8 cellular contexts compared by ENCODE assay signal in the genomic region with DNA sequence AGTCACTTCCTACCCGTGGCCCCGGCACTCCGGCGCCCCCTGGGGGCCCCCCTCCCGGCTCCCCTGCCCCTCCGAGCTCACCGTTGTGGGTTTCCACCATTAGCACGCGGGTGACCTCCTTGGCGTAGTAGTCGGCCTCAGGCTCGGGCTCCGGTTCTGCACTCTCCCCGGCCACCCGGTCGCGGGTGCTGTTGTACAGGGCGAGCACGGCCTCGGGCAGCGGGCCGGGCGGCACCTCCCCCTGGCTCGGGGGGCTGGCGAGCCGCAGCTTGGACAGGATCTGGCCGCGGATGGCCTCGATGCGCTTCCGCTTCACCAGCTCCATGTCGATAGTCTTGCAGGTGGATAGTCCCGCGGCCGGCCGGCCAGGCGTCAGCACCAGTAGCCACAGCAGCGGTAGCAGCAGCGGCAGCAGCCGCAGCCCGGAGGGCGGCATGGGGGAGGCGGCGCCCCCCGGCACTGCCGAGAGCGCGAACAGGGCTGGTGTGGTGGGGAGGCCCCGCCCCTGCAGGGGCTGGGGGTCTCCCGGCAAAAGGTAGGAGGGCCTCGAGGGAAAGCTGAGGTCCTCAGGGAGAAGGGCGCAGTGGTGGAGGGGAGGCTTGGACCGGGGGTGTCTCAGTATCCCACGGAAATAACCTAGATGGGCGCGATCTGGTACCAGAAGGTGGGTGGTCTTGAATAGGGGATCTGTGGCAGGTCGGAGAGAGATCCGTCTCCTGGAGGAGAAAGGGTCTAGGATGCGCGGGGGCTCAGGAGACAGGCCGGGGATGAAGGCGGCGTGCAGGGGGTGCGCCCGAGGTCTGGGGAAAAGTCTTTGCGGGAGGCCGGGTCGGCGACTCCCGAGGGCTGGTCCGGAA. TPM values are rescaled to one million over a fixed set of nuclear protein-coding genes. Genes with fewer than 3 reads are reported as not detected.
DNase-seq lines count a peak whose midpoint lies in the region; ATAC-seq and TF ChIP-seq lines count a peak whose summit lies in the region.

No MANE protein-coding gene starts in this region.

- peak overlapping the region; percentile 73 for H3K9ac ChIP-seq in SK-N-MC (ENCODE audit: insufficient read length)

- peak; percentile 65 for TF ChIP-seq CTCF in retinal pigment epithelial cell (conservative IDR thresholded peaks at IDR 0.05; ENCODE audit: low read depth, low read length)

- POLR2A ChIA-PET in HEK293T (lab: Yijun Ruan, JAX) = interaction anchor here (0.6 to 5.4 kb wide), 12 partner anchors 11 to 126 kb away, joined by 3 to 51 read pairs (median 5); a partner anchor contains a TSS

- H3K27me3 Mint-ChIP-seq in activated naive CD4-positive, alpha-beta T cell treated with anti-CD3 and anti-CD28 coated beads, Interleukin-2, amount 50 U/mL, for 24 hours = no peaks in the 10 kb centered on the region

- no peaks in the 10 kb centered on the region for H3K9me3 Mint-ChIP-seq in activated naive CD4-positive, alpha-beta T cell treated with anti-CD3 and anti-CD28 coated beads, Interleukin-2, amount 50 U/mL, for 24 hours

- peak overlapping the region; percentile 97 for H3K27ac Mint-ChIP-seq in activated naive CD4-positive, alpha-beta T cell treated with anti-CD3 and anti-CD28 coated beads, Interleukin-2, amount 50 U/mL, for 24 hours

- peak overlapping the region; percentile 95 for H3K4me3 Mint-ChIP-seq in activated naive CD4-positive, alpha-beta T cell treated with anti-CD3 and anti-CD28 coated beads, Interleukin-2, amount 50 U/mL, for 24 hours

- H3K9me3 ChIP-seq in SK-N-MC (ENCODE audit: low read depth, low read length) = no peaks in the 10 kb centered on the region

- peaks cover 4% of the 10 kb centered on the region; the same call in 1 of the 2 replicates for H3K36me3 ChIP-seq in SK-N-MC (ENCODE audit: insufficient read depth, low read length)

- H3K4me3 ChIP-seq in SK-N-MC (peak overlapping the region; percentile 92), retinal pigment epithelial cell (ENCODE audit: low read length) (peak overlapping the region; percentile 73)

- DNase-seq in C1 segment of cervical spinal cord (lab: John Stamatoyannopoulos, UW) (peak in 8 of 14 donors; percentile 11 to 60 (median 24)), HEK293T (ENCODE audit: extremely low spot score) (peak; percentile 40), SK-N-MC (ENCODE audit: low read depth, low spot score) (no peak), left ventricle myocardium superior (peak; percentile 85), retinal pigment epithelial cell (ENCODE audit: low read depth) (no peak), NCI-H187 treated with DMSO at 0.1 percent for 48 hours (lab: John Stamatoyannopoulos, UW) (no peak)

- CTCF ChIA-PET in HEK293T (lab: Yijun Ruan, JAX) = interaction anchor here (0.5 to 1.8 kb wide), 5 partner anchors 11 to 617 kb away, joined by 3 to 5 read pairs (median 4); a partner anchor contains a TSS

- ATAC-seq in left ventricle myocardium superior = peak; percentile 34
- ATAC-seq in GM21447 (IDR thresholded peaks at IDR 0.05; ENCODE audit: unreplicated experiment) = no peak

- no peak overlapping the region for H3K27ac ChIP-seq in SK-N-MC

- peaks cover 60% of the 10 kb centered on the region for H3K4me1 Mint-ChIP-seq in activated naive CD4-positive, alpha-beta T cell treated with anti-CD3 and anti-CD28 coated beads, Interleukin-2, amount 50 U/mL, for 24 hours

- peaks cover 6% of the 10 kb centered on the region for H3K36me3 Mint-ChIP-seq in activated naive CD4-positive, alpha-beta T cell treated with anti-CD3 and anti-CD28 coated beads, Interleukin-2, amount 50 U/mL, for 24 hours

- intact Hi-C loops in left ventricle myocardium superior (cut with micrococcal nuclease) = no loop called here

TF ChIP-seq in HEK293T, 16 proteins besides CTCF, POLR2A, EP300 and RAD21:
- TF ChIP-seq L3MBTL2 (conservative IDR thresholded peaks at IDR 0.05) (peak; percentile 63), ZNF384 (IDR thresholded peaks at IDR 0.05) (no peak)

RNA-seq across cellular contexts. Expression of a gene that starts 0.9 kb away (rescaled TPM):
- 13.2 TPM for total RNA-seq in left ventricle myocardium superior

RNA-seq across cellular contexts. Expression of a gene that starts 11.1 kb away (rescaled TPM):
- 3.7 TPM for total RNA-seq in left ventricle myocardium superior

RNA-seq across cellular contexts. Expression of a gene that starts 23.5 kb away (rescaled TPM):
- total RNA-seq in left ventricle myocardium superior = 3.6 TPM

RNA-seq across cellular contexts. Expression of a gene that starts 42.9 kb away (rescaled TPM):
- total RNA-seq in left ventricle myocardium superior = 15.9 TPM

RNA-seq across cellular contexts. Expression of a gene that starts 44.3 kb away (rescaled TPM):
- total RNA-seq in left ventricle myocardium superior = 14.4 TPM

Comparison
In these comparisons a context has a peak if more than half of its experiments do, and no peak if none do; other contexts are left out.
1. DNase-seq: peak in C1 segment of cervical spinal cord (8 of 14), HEK293T (single experiment) and left ventricle myocardium superior (single experiment); none in SK-N-MC (single experiment), retinal pigment epithelial cell (single experiment) and NCI-H187 treated with DMSO at 0.1 percent for 48 hours (single experiment).